26 cellular contexts compared by ENCODE assay signal in the genomic region with DNA sequence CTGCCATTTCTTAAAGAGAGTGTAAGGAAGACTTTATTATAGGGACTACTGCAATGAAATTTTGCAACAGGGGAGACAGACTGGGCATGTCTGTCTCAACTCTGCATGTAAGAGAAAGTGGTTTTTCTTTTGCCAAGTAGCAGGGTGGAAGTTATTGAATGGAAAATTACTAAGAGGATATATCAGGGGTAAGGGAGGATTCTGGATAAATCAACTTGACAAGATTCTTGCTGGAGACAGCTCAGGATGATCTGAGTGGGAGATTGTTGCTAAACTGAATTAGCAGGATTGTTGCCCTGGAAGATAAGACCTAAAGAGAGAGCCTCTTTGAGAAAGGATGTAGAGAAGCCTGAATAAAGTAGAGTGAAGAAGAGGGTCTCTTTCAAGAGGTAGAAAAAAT.
"Had no signal": no experiment of that assay in that cellular context is flagged by ENCODE, and none has a peak within 500 bp of the region (broad histone marks: within the 10 kb centered on the region; RNA-seq: fewer than 3 reads in every experiment).

No MANE protein-coding gene starts in this region.

- H3K27ac Mint-ChIP-seq: natural killer cell; neural progenitor cell; stimulated activated effector memory CD8-positive, alpha-beta T cell treated with anti-CD3 and anti-CD28 coated beads, Interleukin-12 subunit alpha, Interleukin-12 subunit beta, amount 100 ng/mL, for 72 hours; type B pancreatic cell had no signal

- H3K27me3 Mint-ChIP-seq: type B pancreatic cell had no signal

- H3K27me3 ChIP-seq: esophagus muscularis mucosa, foreskin keratinocyte, gastroesophageal sphincter, heart left ventricle, hepatocyte, left lung, neural progenitor cell, right atrium auricular region, testis, tibial artery had no signal

- H3K36me3 ChIP-seq: esophagus muscularis mucosa, gastroesophageal sphincter, heart left ventricle, left lung, neural progenitor cell, prostate gland, right atrium auricular region, tibial artery had no signal

- DNase-seq: dermis blood vessel endothelial cell; effector memory CD4-positive, alpha-beta T cell; foreskin keratinocyte; heart left ventricle; left cardiac atrium; left lung; mesenchymal stem cell; natural killer cell; stimulated activated CD4-positive, alpha-beta T cell treated with anti-CD3 and anti-CD28 coated beads, Interleukin-12 subunit alpha, Interleukin-12 subunit beta, amount 100 ng/mL, for 4 hours; stimulated activated CD4-positive, alpha-beta T cell treated with anti-CD3 and anti-CD28 coated beads, Interleukin-2, amount 100 ng/mL, for 24 hours; stimulated activated CD4-positive, alpha-beta T cell treated with anti-CD3 and anti-CD28 coated beads, Interleukin-4, amount 100 ng/mL, for 24 hours; stimulated activated naive CD4-positive, alpha-beta T cell treated with Interleukin-2 at 50 U/mL for 16 hours; substantia nigra; testis; tibial artery had no signal

- H3K9me3 Mint-ChIP-seq: neural progenitor cell had no signal

- H3K4me3 ChIP-seq: coronary artery, esophagus muscularis mucosa, gastroesophageal sphincter, heart left ventricle, hepatocyte, left lung, neural progenitor cell, prostate gland, right atrium auricular region, smooth muscle cell, testis, tibial artery had no signal

- H3K9me3 ChIP-seq: esophagus muscularis mucosa, gastroesophageal sphincter, heart left ventricle, left lung, prostate gland, right atrium auricular region, testis, tibial artery had no signal

- H3K4me3 Mint-ChIP-seq: natural killer cell; neural progenitor cell; stimulated activated effector memory CD8-positive, alpha-beta T cell treated with anti-CD3 and anti-CD28 coated beads, Interleukin-12 subunit alpha, Interleukin-12 subunit beta, amount 100 ng/mL, for 72 hours; type B pancreatic cell had no signal

- H3K4me1 ChIP-seq: esophagus muscularis mucosa, gastroesophageal sphincter, heart left ventricle, left lung, neural progenitor cell, prostate gland, right atrium auricular region, testis, tibial artery had no signal

- H3K36me3 Mint-ChIP-seq: natural killer cell; neural progenitor cell; stimulated activated effector memory CD8-positive, alpha-beta T cell treated with anti-CD3 and anti-CD28 coated beads, Interleukin-12 subunit alpha, Interleukin-12 subunit beta, amount 100 ng/mL, for 72 hours; type B pancreatic cell had no signal

- H3K4me1 Mint-ChIP-seq: natural killer cell; neural progenitor cell; stimulated activated effector memory CD8-positive, alpha-beta T cell treated with anti-CD3 and anti-CD28 coated beads, Interleukin-12 subunit alpha, Interleukin-12 subunit beta, amount 100 ng/mL, for 72 hours had no signal

- ATAC-seq: foreskin keratinocyte; gastroesophageal sphincter; heart left ventricle; left cardiac atrium; left lung; natural killer cell; sciatic nerve; stimulated activated effector memory CD8-positive, alpha-beta T cell treated with anti-CD3 and anti-CD28 coated beads, Interleukin-12 subunit alpha, Interleukin-12 subunit beta, amount 100 ng/mL, for 72 hours had no signal
